In genomic region chr3:5426094-5426883, GRCh38 we compare ENCODE assay signal across 8 cellular contexts.
A peak's percentile ranks its signal among the peaks of the same experiment; 100 is the strongest.
DNase-seq lines count a peak whose midpoint lies in the region; ATAC-seq and TF ChIP-seq lines count a peak whose summit lies in the region.

No MANE protein-coding gene starts in this region.

- 39% methylated on average over 25 of the region's 25 CpGs for WGBS in right cardiac atrium
- 49% methylated on average over 25 of the region's 25 CpGs for WGBS in sigmoid colon, 2 donors

- ATAC-seq in GM21786 (IDR thresholded peaks at IDR 0.05; ENCODE audit: unreplicated experiment), result peak; percentile 65
- ATAC-seq in right cardiac atrium, result peak; percentile 77 to 84
- no peak for ATAC-seq in GM18520 (IDR thresholded peaks at IDR 0.05; ENCODE audit: unreplicated experiment)

- no peak overlapping the region for H3K4me2 ChIP-seq in SU-DHL-6 (ENCODE audit: low read depth, low read length, poor library complexity, severe bottlenecking)

- no peaks in the 10 kb centered on the region for H4K20me1 ChIP-seq in SU-DHL-6 (ENCODE audit: low read depth, low read length)

- no peaks in the 10 kb centered on the region for H3K79me2 ChIP-seq in SU-DHL-6 (ENCODE audit: insufficient read depth, low read length)

- no peak overlapping the region for H2AFZ ChIP-seq in SU-DHL-6 (ENCODE audit: low read depth, low read length, severe bottlenecking)

- no peaks in the 10 kb centered on the region for H3K9me2 ChIP-seq in SU-DHL-6 (replicated peaks; ENCODE audit: insufficient read depth, low read length)

- H3K4me1 ChIP-seq in adipocyte (ENCODE audit: control insufficient read depth, insufficient read depth, low read length) (peaks cover 4% of the 10 kb centered on the region), right cardiac atrium (ENCODE audit: control insufficient read depth, insufficient read depth, low read length) (no peaks in the 10 kb centered on the region), sigmoid colon (no peaks in the 10 kb centered on the region)

- DNase-seq in ELF-1 (ENCODE audit: low read depth, low spot score) (peak; percentile 91), LoVo (ENCODE audit: low spot score) (peak; percentile 52), adipocyte (ENCODE audit: low read depth) (peak; percentile 6), right cardiac atrium (peak; percentile 75 to 92 (median 85)), sigmoid colon (peak; percentile 77)

- no peaks in the 10 kb centered on the region for H3K27me3 ChIP-seq in SU-DHL-6 (ENCODE audit: low read length)
- peaks cover 20% of the 10 kb centered on the region for H3K27me3 ChIP-seq in adipocyte (replicated peaks; ENCODE audit: control insufficient read depth, insufficient read depth, low read length)
- no peaks in the 10 kb centered on the region for H3K27me3 ChIP-seq in right cardiac atrium (ENCODE audit: control insufficient read depth, insufficient read depth)
- no peaks in the 10 kb centered on the region for H3K27me3 ChIP-seq in sigmoid colon

- no peak for TF ChIP-seq POLR2A in sigmoid colon (IDR thresholded peaks at IDR 0.05)

- no peaks in the 10 kb centered on the region for H3K36me3 ChIP-seq in SU-DHL-6 (ENCODE audit: low read length)
- H3K36me3 ChIP-seq in adipocyte (ENCODE audit: control insufficient read depth, insufficient read depth, low read length, severe bottlenecking), result no peaks in the 10 kb centered on the region
- no peaks in the 10 kb centered on the region for H3K36me3 ChIP-seq in sigmoid colon

- H3K4me3 ChIP-seq in SU-DHL-6 (ENCODE audit: insufficient read depth, low read length, poor library complexity, severe bottlenecking), result no peak overlapping the region
- no peak overlapping the region for H3K4me3 ChIP-seq in adipocyte (ENCODE audit: low read length)
- H3K4me3 ChIP-seq in right cardiac atrium (ENCODE audit: low read length), result no peak overlapping the region
- H3K4me3 ChIP-seq in sigmoid colon, result no peak overlapping the region

- H3K9ac ChIP-seq in SU-DHL-6 (ENCODE audit: low read length) (no peak overlapping the region), adipocyte (ENCODE audit: low read length) (no peak overlapping the region)

- H3K9me3 ChIP-seq in SU-DHL-6 (ENCODE audit: insufficient read depth, low read length) (no peaks in the 10 kb centered on the region), adipocyte (ENCODE audit: control insufficient read depth, low read length) (no peaks in the 10 kb centered on the region), right cardiac atrium (ENCODE audit: control insufficient read depth, low read length) (no peaks in the 10 kb centered on the region), sigmoid colon (no peaks in the 10 kb centered on the region)

- intact Hi-C loops in right cardiac atrium (cut with DNase I), result no loop called here
- intact Hi-C loops in sigmoid colon (cut with DNase I), result no loop called here

- TF ChIP-seq EP300 in sigmoid colon (IDR thresholded peaks at IDR 0.05), result no peak

- H3F3A ChIP-seq in SU-DHL-6 (ENCODE audit: insufficient read depth), result no peaks in the 10 kb centered on the region

- H3K27ac ChIP-seq in SU-DHL-6 (ENCODE audit: low read depth, low read length) (no peak overlapping the region), right cardiac atrium (ENCODE audit: low read length) (no peak overlapping the region), sigmoid colon (no peak overlapping the region)

- TF ChIP-seq CTCF in SU-DHL-6 (IDR thresholded peaks at IDR 0.05; ENCODE audit: insufficient read depth, low read length, poor library complexity, severe bottlenecking), result peak; percentile 87
- TF ChIP-seq CTCF in sigmoid colon (IDR thresholded peaks at IDR 0.05), result peak in 3 of 4 experiments; percentile 23 to 55 (median 41)

Comparison
In these comparisons a context has a peak if more than half of its experiments do, and no peak if none do; other contexts are left out.
1. DNase-seq: peak in every context shown above with its lines; median percentile 91 in ELF-1; 85 in right cardiac atrium; 77 in sigmoid colon; 52 in LoVo; 6 in adipocyte.